20 cellular contexts compared by ENCODE assay signal in genomic region chr7:55080000-55080629, GRCh38.
DNase-seq lines count a peak whose midpoint lies in the region; ATAC-seq and TF ChIP-seq lines count a peak whose summit lies in the region.
"Had no signal": no experiment of that assay in that cellular context is flagged by ENCODE, and none has a peak within 500 bp of the region (broad histone marks: within the 10 kb centered on the region; RNA-seq: fewer than 3 reads in every experiment).

No MANE protein-coding gene starts in this region.

- H3K27ac Mint-ChIP-seq in endothelial cell (ENCODE audit: unreplicated experiment) = no peak overlapping the region
- H3K27ac Mint-ChIP-seq: CD8-positive, alpha-beta T cell had no signal

- H3K27me3 ChIP-seq in left ventricle myocardium inferior (ENCODE audit: low read depth) (no peaks in the 10 kb centered on the region), heart right ventricle (no peaks in the 10 kb centered on the region), sigmoid colon (no peaks in the 10 kb centered on the region), uterus (no peaks in the 10 kb centered on the region)
- H3K27me3 ChIP-seq: MG63, Peyer's patch had no signal

- H3K4me1 ChIP-seq in left ventricle myocardium inferior = peaks cover 44% of the 10 kb centered on the region
- peaks cover 4 to 47% (median 14%) of the 10 kb centered on the region in 9 donors for H3K4me1 ChIP-seq in heart right ventricle
- H3K4me1 ChIP-seq in sigmoid colon = peaks cover 0 to 92% (median 48%) of the 10 kb centered on the region in 4 donors
- H3K4me1 ChIP-seq in uterus = peaks cover 0 to 5% of the 10 kb centered on the region in 2 donors

- no peak for TF ChIP-seq CTCF in left ventricle myocardium inferior (IDR thresholded peaks at IDR 0.05; ENCODE audit: borderline replicate concordance)
- TF ChIP-seq CTCF in heart right ventricle (IDR thresholded peaks at IDR 0.05) = no peak
- no peak for TF ChIP-seq CTCF in fibroblast of the aortic adventitia (IDR thresholded peaks at IDR 0.05; ENCODE audit: insufficient read depth, low read length)
- TF ChIP-seq CTCF in sigmoid colon (IDR thresholded peaks at IDR 0.05) = no peak
- TF ChIP-seq CTCF in endothelial cell (IDR thresholded peaks at IDR 0.05; ENCODE audit: unreplicated experiment) = no peak
- no peak for TF ChIP-seq CTCF in uterus (IDR thresholded peaks at IDR 0.05)

- no peak for TF ChIP-seq EP300 in sigmoid colon (IDR thresholded peaks at IDR 0.05)

- intact Hi-C loops in left ventricle myocardium inferior (cut with micrococcal nuclease) = no loop called here
- intact Hi-C loops in heart right ventricle (cut with DNase I) = loop anchor here in 3 of 10 donors (10.0 kb wide), 1 partner anchor 55 kb away; no protein-coding TSS in a partner anchor
- intact Hi-C loops in sigmoid colon (cut with DNase I) = no loop called here
- intact Hi-C loops in uterus (cut with DNase I; ENCODE audit: low total_unique reads) = no loop called here

- no peaks in the 10 kb centered on the region for H3K9me3 ChIP-seq in left ventricle myocardium inferior (replicated peaks)
- no peaks in the 10 kb centered on the region for H3K9me3 ChIP-seq in heart right ventricle
- H3K9me3 ChIP-seq in sigmoid colon = no peaks in the 10 kb centered on the region
- H3K9me3 ChIP-seq in uterus = no peaks in the 10 kb centered on the region
- H3K9me3 ChIP-seq: BLaER1, MG63, Peyer's patch had no signal

- peaks cover 6% of the 10 kb centered on the region for H3K4me1 Mint-ChIP-seq in endothelial cell (ENCODE audit: unreplicated experiment)

- H3K36me3 ChIP-seq in left ventricle myocardium inferior = no peaks in the 10 kb centered on the region
- H3K36me3 ChIP-seq in heart right ventricle = peaks cover 0 to 3% (median 0%) of the 10 kb centered on the region in 9 donors
- H3K36me3 ChIP-seq in sigmoid colon = no peaks in the 10 kb centered on the region
- no peaks in the 10 kb centered on the region for H3K36me3 ChIP-seq in uterus
- H3K36me3 ChIP-seq: BLaER1, Peyer's patch had no signal

- TF ChIP-seq POLR2A in sigmoid colon (IDR thresholded peaks at IDR 0.05) (no peak), uterus (IDR thresholded peaks at IDR 0.05) (no peak)

- H3K36me3 Mint-ChIP-seq in endothelial cell (ENCODE audit: low read depth, unreplicated experiment) = no peaks in the 10 kb centered on the region
- H3K36me3 Mint-ChIP-seq: CD8-positive, alpha-beta T cell had no signal

- H3K4me3 ChIP-seq in left ventricle myocardium inferior (no peak overlapping the region), heart right ventricle (no peak overlapping the region), fibroblast of the aortic adventitia (ENCODE audit: low read depth, low read length) (no peak overlapping the region), sigmoid colon (no peak overlapping the region), uterus (no peak overlapping the region)
- H3K4me3 ChIP-seq: BLaER1, MG63, Peyer's patch had no signal

- no peak overlapping the region for H3K4me3 Mint-ChIP-seq in endothelial cell (ENCODE audit: unreplicated experiment)
- H3K4me3 Mint-ChIP-seq: CD8-positive, alpha-beta T cell had no signal

- DNase-seq in left ventricle myocardium inferior (no peak), heart right ventricle (no peak), fibroblast of the aortic adventitia (ENCODE audit: low read depth) (peak; percentile 25), sigmoid colon (no peak), endothelial cell (ENCODE audit: low spot score) (no peak), uterus (no peak)
- no peak for DNase-seq in stimulated activated naive CD4-positive, alpha-beta T cell treated with Interleukin-2 at 50 U/mL for 16 hours (lab: John Stamatoyannopoulos, UW)
- DNase-seq: 8988T; CD8-positive, alpha-beta T cell; DMS79 treated with DMSO at 0.1 percent for 48 hours; MG63; NCI-H1092 treated with DMSO at 0.1 percent for 48 hours; NCI-H1694; NCI-H2107; NCI-H226; NCI-H524 treated with DMSO at 0.1 percent for 48 hours; Peyer's patch; SHP77 had no signal

- peaks cover 9% of the 10 kb centered on the region for H3K27me3 Mint-ChIP-seq in endothelial cell (ENCODE audit: unreplicated experiment)

- H3K27ac ChIP-seq in left ventricle myocardium inferior (replicated peaks) (peak overlapping the region; percentile 56), heart right ventricle (no peak overlapping the region), sigmoid colon (peak overlapping the region in 3 of 4 donors; percentile 68 to 86 (median 75)), uterus (no peak overlapping the region)
- H3K27ac ChIP-seq: BLaER1 had no signal

- H3K9me3 Mint-ChIP-seq in endothelial cell (ENCODE audit: unreplicated experiment) = no peaks in the 10 kb centered on the region
- H3K9me3 Mint-ChIP-seq: CD8-positive, alpha-beta T cell had no signal

- ATAC-seq in heart right ventricle = no peak
- no peak for ATAC-seq in HG03469 (IDR thresholded peaks at IDR 0.05; ENCODE audit: unreplicated experiment)
- ATAC-seq: CD8-positive, alpha-beta T cell had no signal

Comparison
In these comparisons a context has a peak if more than half of its experiments do, and no peak if none do; other contexts are left out.
1. H3K27ac ChIP-seq: peak in left ventricle myocardium inferior (single experiment) and sigmoid colon (3 of 4); none in heart right ventricle (0 of 10) and uterus (0 of 2).